18 cellular contexts compared by ENCODE assay signal in genomic region chr13:100534147-100534818, GRCh38.
"Had no signal": no experiment of that assay in that cellular context is flagged by ENCODE, and none has a peak within 500 bp of the region (broad histone marks: within the 10 kb centered on the region; RNA-seq: fewer than 3 reads in every experiment).

No MANE protein-coding gene starts in this region.

- H3K27ac Mint-ChIP-seq: activated CD4-positive, alpha-beta T cell treated with anti-CD3 and anti-CD28 coated beads, Interleukin-2, amount 10 ng/mL, durations not matched to agents 7 days and 5 days; activated naive CD8-positive, alpha-beta T cell; dendritic cell treated with granulocyte-macrophage colony-stimulating factor and Interleukin-4, amounts not matched to agents 40 ng/mL and 50 ng/mL, for 4 days; T-helper 1 cell treated with Interleukin-12 subunit alpha and Interleukin-12 subunit beta and Interleukin-4 antibody, amounts not matched to agents 30 μg/mL and 1 μg/mL, for 36 hours had no signal

- H3K27ac ChIP-seq: brain microvascular endothelial cell, thoracic aorta had no signal

- H3K27me3 Mint-ChIP-seq: activated CD4-positive, alpha-beta T cell treated with anti-CD3 and anti-CD28 coated beads, Interleukin-2, amount 10 ng/mL, durations not matched to agents 7 days and 5 days; activated naive CD8-positive, alpha-beta T cell; effector memory CD8-positive, alpha-beta T cell; naive thymus-derived CD8-positive, alpha-beta T cell had no signal

- H3K4me3 Mint-ChIP-seq: activated CD4-positive, alpha-beta T cell treated with anti-CD3 and anti-CD28 coated beads, Interleukin-2, amount 10 ng/mL, durations not matched to agents 7 days and 5 days; activated naive CD8-positive, alpha-beta T cell; activated T-cell treated with anti-CD3 and anti-CD28 coated beads, Interleukin-2, amount 50 U/mL, for 4 hours; dendritic cell treated with granulocyte-macrophage colony-stimulating factor and Interleukin-4, amounts not matched to agents 40 ng/mL and 50 ng/mL, for 4 days; effector memory CD8-positive, alpha-beta T cell; naive thymus-derived CD8-positive, alpha-beta T cell; T-helper 1 cell treated with Interleukin-12 subunit alpha and Interleukin-12 subunit beta and Interleukin-4 antibody, amounts not matched to agents 30 μg/mL and 1 μg/mL, for 36 hours had no signal

- H3K9me3 Mint-ChIP-seq: activated CD4-positive, alpha-beta T cell treated with anti-CD3 and anti-CD28 coated beads, Interleukin-2, amount 10 ng/mL, durations not matched to agents 7 days and 5 days; activated T-cell treated with anti-CD3 and anti-CD28 coated beads, Interleukin-2, amount 50 U/mL, for 4 hours; dendritic cell treated with granulocyte-macrophage colony-stimulating factor and Interleukin-4, amounts not matched to agents 40 ng/mL and 50 ng/mL, for 4 days; effector memory CD8-positive, alpha-beta T cell; T-helper 1 cell treated with Interleukin-12 subunit alpha and Interleukin-12 subunit beta and Interleukin-4 antibody, amounts not matched to agents 30 μg/mL and 1 μg/mL, for 36 hours had no signal

- H3K9me3 ChIP-seq: mucosa of descending colon, stomach, thoracic aorta had no signal

- DNase-seq: activated CD4-positive, alpha-beta T cell treated with anti-CD3 and anti-CD28 coated beads, Interleukin-2, amount 10 ng/mL, durations not matched to agents 7 days and 5 days; activated CD4-positive, CD25-positive, alpha-beta regulatory T cell; activated gamma-delta T cell; activated T-cell treated with anti-CD3 and anti-CD28 coated beads, Interleukin-2, amount 50 U/mL, for 4 hours; amygdala; brain microvascular endothelial cell; effector memory CD8-positive, alpha-beta T cell; erythroblast; mammary epithelial cell; naive thymus-derived CD8-positive, alpha-beta T cell; nucleus accumbens; stimulated activated CD4-positive, alpha-beta T cell treated with anti-CD3 and anti-CD28 coated beads, Interleukin-4, amount 100 ng/mL, for 4 hours had no signal

- ATAC-seq: activated T-cell treated with anti-CD3 and anti-CD28 coated beads, Interleukin-2, amount 50 U/mL, for 4 hours; effector memory CD8-positive, alpha-beta T cell; mucosa of descending colon; naive thymus-derived CD8-positive, alpha-beta T cell had no signal
